ENCODE assay signal across 1 cellular context in genomic region chr3:186980989-186981388, GRCh38.
TF ChIP-seq lines count a peak whose summit lies in the region.

No MANE protein-coding gene starts in this region.

TF ChIP-seq in WTC11, 78 proteins besides CTCF, POLR2A, EP300 and RAD21 (continued from another document):
- TF ChIP-seq TEAD4 (CRISPR knock-in tag; IDR thresholded peaks at IDR 0.05) (no peak), ATF3 (CRISPR knock-in tag; conservative IDR thresholded peaks at IDR 0.05) (no peak), E2F4 (CRISPR knock-in tag; IDR thresholded peaks at IDR 0.05; ENCODE audit: borderline replicate concordance, low read depth) (no peak), EMX1 (CRISPR knock-in tag; IDR thresholded peaks at IDR 0.05) (no peak), ZNF138 (CRISPR knock-in tag; conservative IDR thresholded peaks at IDR 0.05) (no peak), ZMAT4 (CRISPR knock-in tag; IDR thresholded peaks at IDR 0.05) (no peak), NR2C2 (CRISPR knock-in tag; IDR thresholded peaks at IDR 0.05) (no peak), GTF2I (CRISPR knock-in tag; conservative IDR thresholded peaks at IDR 0.05) (no peak), ESRRA (CRISPR knock-in tag; IDR thresholded peaks at IDR 0.05; ENCODE audit: borderline replicate concordance) (no peak), AR (CRISPR knock-in tag; IDR thresholded peaks at IDR 0.05) (no peak), RELA (CRISPR knock-in tag; IDR thresholded peaks at IDR 0.05; ENCODE audit: borderline replicate concordance) (no peak), JAZF1 (CRISPR knock-in tag; IDR thresholded peaks at IDR 0.05) (no peak), USF2 (CRISPR knock-in tag; IDR thresholded peaks at IDR 0.05) (no peak), MLX (CRISPR knock-in tag; IDR thresholded peaks at IDR 0.05) (no peak)
